In genomic region chr9:91776409-91777365, GRCh38 we compare ENCODE assay signal across 15 cellular contexts.
DNase-seq lines count a peak whose midpoint lies in the region; ATAC-seq and TF ChIP-seq lines count a peak whose summit lies in the region.
"Had no signal": no experiment of that assay in that cellular context is flagged by ENCODE, and none has a peak within 500 bp of the region (broad histone marks: within the 10 kb centered on the region; RNA-seq: fewer than 3 reads in every experiment).

No MANE protein-coding gene starts in this region.

- ATAC-seq in GM18519 (IDR thresholded peaks at IDR 0.05; ENCODE audit: low FRiP score, unreplicated experiment): no peak

- H3K9me3 Mint-ChIP-seq in dendritic cell treated with granulocyte-macrophage colony-stimulating factor and Interleukin-4, amounts not matched to agents 40 ng/mL and 50 ng/mL, for 4 days: no peaks in the 10 kb centered on the region
- no peaks in the 10 kb centered on the region for H3K9me3 Mint-ChIP-seq in activated naive CD4-positive, alpha-beta T cell treated with anti-CD3 and anti-CD28 coated beads, Interleukin-2, amount 10 ng/mL, durations not matched to agents 7 days and 5 days
- H3K9me3 Mint-ChIP-seq: H9, naive B cell had no signal

- H3K4me2 ChIP-seq in osteoblast (ENCODE audit: insufficient read depth, low read length): peak overlapping the region; percentile 52

- H3K27ac Mint-ChIP-seq in dendritic cell treated with granulocyte-macrophage colony-stimulating factor and Interleukin-4, amounts not matched to agents 40 ng/mL and 50 ng/mL, for 4 days: peak overlapping the region; percentile 71
- H3K27ac Mint-ChIP-seq in activated naive CD4-positive, alpha-beta T cell treated with anti-CD3 and anti-CD28 coated beads, Interleukin-2, amount 10 ng/mL, durations not matched to agents 7 days and 5 days: no peak overlapping the region
- H3K27ac Mint-ChIP-seq: H9, naive B cell had no signal

- H3K27me3 ChIP-seq in osteoblast (ENCODE audit: insufficient read depth, low read length): peaks cover 48% of the 10 kb centered on the region
- H3K27me3 ChIP-seq: pancreas had no signal

- no peaks in the 10 kb centered on the region for H3K9me3 ChIP-seq in osteoblast (ENCODE audit: low read depth, low read length)
- H3K9me3 ChIP-seq: Caco-2, pancreas had no signal

- H3K36me3 ChIP-seq in osteoblast (ENCODE audit: insufficient read depth, low read length): no peaks in the 10 kb centered on the region
- H3K36me3 ChIP-seq: pancreas had no signal

- H3K4me1 ChIP-seq in osteoblast (ENCODE audit: insufficient read depth, low read length): peaks cover 24% of the 10 kb centered on the region
- H3K4me1 ChIP-seq: Caco-2, pancreas had no signal

- no peak overlapping the region for H3K27ac ChIP-seq in osteoblast (ENCODE audit: low read depth, low read length)
- H3K27ac ChIP-seq: pancreas had no signal

- intact Hi-C loops in dendritic cell treated with granulocyte-macrophage colony-stimulating factor and Interleukin-4, amounts not matched to agents 40 ng/mL and 50 ng/mL, for 4 days (cut with micrococcal nuclease): loop anchor here (10.0 kb wide), 1 partner anchor 128 kb away; no protein-coding TSS in a partner anchor

- H3K4me3 Mint-ChIP-seq in dendritic cell treated with granulocyte-macrophage colony-stimulating factor and Interleukin-4, amounts not matched to agents 40 ng/mL and 50 ng/mL, for 4 days: peak overlapping the region; percentile 58
- no peak overlapping the region for H3K4me3 Mint-ChIP-seq in activated naive CD4-positive, alpha-beta T cell treated with anti-CD3 and anti-CD28 coated beads, Interleukin-2, amount 10 ng/mL, durations not matched to agents 7 days and 5 days
- H3K4me3 Mint-ChIP-seq: H9, naive B cell had no signal

- H3K4me1 Mint-ChIP-seq in dendritic cell treated with granulocyte-macrophage colony-stimulating factor and Interleukin-4, amounts not matched to agents 40 ng/mL and 50 ng/mL, for 4 days (ENCODE audit: low read depth): peaks cover 51% of the 10 kb centered on the region
- no peaks in the 10 kb centered on the region for H3K4me1 Mint-ChIP-seq in activated naive CD4-positive, alpha-beta T cell treated with anti-CD3 and anti-CD28 coated beads, Interleukin-2, amount 10 ng/mL, durations not matched to agents 7 days and 5 days
- H3K4me1 Mint-ChIP-seq: naive B cell had no signal

- DNase-seq in EL (peak; percentile 27), NCI-H226 (peak; percentile 36), osteoblast (ENCODE audit: insufficient read length, low spot score, missing footprints) (no peak), NCI-H2107 treated with DMSO at 0.1 percent for 48 hours (lab: John Stamatoyannopoulos, UW; ENCODE audit: unreplicated experiment) (no peak)
- DNase-seq in activated naive CD4-positive, alpha-beta T cell treated with anti-CD3 and anti-CD28 coated beads, Interleukin-2, amount 10 ng/mL, durations not matched to agents 7 days and 5 days: no peak
- DNase-seq: activated CD4-positive, alpha-beta T cell treated with anti-CD3 and anti-CD28 coated beads, Interleukin-2, amount 50 U/mL, for 1 hour; Caco-2; H9; kidney; naive B cell; NCI-H1436; pancreas; stimulated activated CD4-positive, alpha-beta T cell treated with anti-CD3 and anti-CD28 coated beads, Interleukin-2, amount 100 ng/mL, for 24 hours had no signal

- H4K20me1 ChIP-seq in osteoblast (ENCODE audit: insufficient read depth, low read length): no peaks in the 10 kb centered on the region

- CTCF ChIA-PET in activated naive CD4-positive, alpha-beta T cell treated with anti-CD3 and anti-CD28 coated beads, Interleukin-2, amount 10 ng/mL, durations not matched to agents 7 days and 5 days (lab: Charles Lee): interaction anchor here (0.5 to 3.8 kb wide), 3 partner anchors 16 to 803 kb away, joined by 3 to 13 read pairs (median 6); partner anchors contain the start of gene ROR2

- no peak for TF ChIP-seq CTCF in osteoblast (IDR thresholded peaks at IDR 0.05; ENCODE audit: extremely low read depth, low read depth, low read length)

- H2AFZ ChIP-seq in osteoblast (ENCODE audit: low read length): no peak overlapping the region

- H3K4me3 ChIP-seq in osteoblast (ENCODE audit: insufficient read depth, low read length): no peak overlapping the region
- H3K4me3 ChIP-seq: pancreas had no signal

- H3K27me3 Mint-ChIP-seq in dendritic cell treated with granulocyte-macrophage colony-stimulating factor and Interleukin-4, amounts not matched to agents 40 ng/mL and 50 ng/mL, for 4 days: peaks cover 10% of the 10 kb centered on the region
- peaks cover 19% of the 10 kb centered on the region for H3K27me3 Mint-ChIP-seq in activated naive CD4-positive, alpha-beta T cell treated with anti-CD3 and anti-CD28 coated beads, Interleukin-2, amount 10 ng/mL, durations not matched to agents 7 days and 5 days

- no peaks in the 10 kb centered on the region for H3K79me2 ChIP-seq in osteoblast (ENCODE audit: insufficient read depth, low read length)

- H3K36me3 Mint-ChIP-seq in dendritic cell treated with granulocyte-macrophage colony-stimulating factor and Interleukin-4, amounts not matched to agents 40 ng/mL and 50 ng/mL, for 4 days (ENCODE audit: low read depth): no peaks in the 10 kb centered on the region
- H3K36me3 Mint-ChIP-seq in activated naive CD4-positive, alpha-beta T cell treated with anti-CD3 and anti-CD28 coated beads, Interleukin-2, amount 10 ng/mL, durations not matched to agents 7 days and 5 days: no peaks in the 10 kb centered on the region
- H3K36me3 Mint-ChIP-seq: naive B cell had no signal

Comparison
In these comparisons a context has a peak if more than half of its experiments do, and no peak if none do; other contexts are left out.
1. DNase-seq: peak in EL (single experiment) and NCI-H226 (single experiment); none in osteoblast (single experiment), activated naive CD4-positive, alpha-beta T cell treated with anti-CD3 and anti-CD28 coated beads, Interleukin-2, amount 10 ng/mL, durations not matched to agents 7 days and 5 days (single experiment) and NCI-H2107 treated with DMSO at 0.1 percent for 48 hours (single experiment).